ENCODE assay signal across 13 cellular contexts in genomic region chr9:114000671-114001409, GRCh38.
A peak's percentile ranks its signal among the peaks of the same experiment; 100 is the strongest.
DNase-seq lines count a peak whose midpoint lies in the region; ATAC-seq and TF ChIP-seq lines count a peak whose summit lies in the region.
"Had no signal": no experiment of that assay in that cellular context is flagged by ENCODE, and none has a peak within 500 bp of the region (broad histone marks: within the 10 kb centered on the region; RNA-seq: fewer than 3 reads in every experiment).

No MANE protein-coding gene starts in this region.

- no peaks in the 10 kb centered on the region for H3F3A ChIP-seq in GM23338 (replicated peaks; ENCODE audit: low read depth)

- intact Hi-C loops in CD14-positive monocyte (cut with micrococcal nuclease), result loop anchor here in 1 of 2 donors (10.0 kb wide), 1 partner anchor 66 kb away; no protein-coding TSS in a partner anchor

- H4K20me1 ChIP-seq in GM23338 (replicated peaks; ENCODE audit: insufficient read depth), result 0 out of 2 replicates have a peak, but pooled peaks cover 3% of the 10 kb centered on the region

- H3K36me3 Mint-ChIP-seq in CD14-positive monocyte (peaks cover 17% of the 10 kb centered on the region in 2 donors), GM23338 (ENCODE audit: low read depth) (peaks cover 9% of the 10 kb centered on the region), endodermal cell (ENCODE audit: low read depth) (peaks cover 34% of the 10 kb centered on the region), nephron progenitor cell (ENCODE audit: low read depth) (peaks cover 42% of the 10 kb centered on the region)

- H3K4me2 ChIP-seq in GM23338, result no peak overlapping the region

- H3K27me3 ChIP-seq in GM23338 (ENCODE audit: insufficient read depth), result no peaks in the 10 kb centered on the region
- H3K27me3 ChIP-seq in endodermal cell (ENCODE audit: control insufficient read depth, insufficient read depth, low read length, poor library complexity, severe bottlenecking), result no peaks in the 10 kb centered on the region
- H3K27me3 ChIP-seq: transverse colon had no signal

- H3K27ac ChIP-seq in GM23338 (ENCODE audit: low read depth) (no peak overlapping the region), endodermal cell (ENCODE audit: low read depth, low read length) (no peak overlapping the region)
- H3K27ac ChIP-seq: neutrophil, transverse colon had no signal

- H3K4me1 ChIP-seq in GM23338 (ENCODE audit: insufficient read depth) (no peaks in the 10 kb centered on the region), endodermal cell (ENCODE audit: control insufficient read depth, insufficient read depth, low read length) (no peaks in the 10 kb centered on the region)

- no peak overlapping the region for H2AFZ ChIP-seq in GM23338

- 93 to 98% methylated on average over 5 to 8 of the region's 8 CpGs for WGBS in endodermal cell (ENCODE audit: insufficient coverage in 1 of 2, insufficient read length in 1 of 2), 2 experiments

- H3K4me1 Mint-ChIP-seq in CD14-positive monocyte, result peaks cover 22% of the 10 kb centered on the region
- no peaks in the 10 kb centered on the region for H3K4me1 Mint-ChIP-seq in GM23338
- no peaks in the 10 kb centered on the region for H3K4me1 Mint-ChIP-seq in endodermal cell
- H3K4me1 Mint-ChIP-seq in nephron progenitor cell, result peaks cover 5% of the 10 kb centered on the region

- ATAC-seq in GM23338, result no peak
- no peak for ATAC-seq in stimulated activated naive CD8-positive, alpha-beta T cell treated with anti-CD3 and anti-CD28 coated beads, Interleukin-15, Interleukin-2, amounts not matched to agents 100 U/mL and 50 U/mL, for 24 hours

- H3K27me3 Mint-ChIP-seq in CD14-positive monocyte (ENCODE audit: low read depth in 3 of 3), result peaks cover 5 to 8% (median 8%) of the 10 kb centered on the region in 3 donors
- peaks cover 6% of the 10 kb centered on the region for H3K27me3 Mint-ChIP-seq in GM23338 (ENCODE audit: insufficient read depth, low read depth, poor library complexity)
- no peaks in the 10 kb centered on the region for H3K27me3 Mint-ChIP-seq in endodermal cell (ENCODE audit: insufficient read depth)
- H3K27me3 Mint-ChIP-seq in nephron progenitor cell (ENCODE audit: low read depth, poor library complexity), result peaks cover 3% of the 10 kb centered on the region

- H3K36me3 ChIP-seq in GM23338 (ENCODE audit: insufficient read depth) (no peaks in the 10 kb centered on the region), endodermal cell (ENCODE audit: control insufficient read depth, insufficient read depth, low read length) (peaks cover 45% of the 10 kb centered on the region)
- H3K36me3 ChIP-seq: neutrophil, transverse colon had no signal

- no peak for TF ChIP-seq CTCF in CD14-positive monocyte (IDR thresholded peaks at IDR 0.05)
- no peak for TF ChIP-seq CTCF in GM23338 (conservative IDR thresholded peaks at IDR 0.05; ENCODE audit: low read depth in 2 of 2)
- no peak for TF ChIP-seq CTCF in endodermal cell (conservative IDR thresholded peaks at IDR 0.05)
- TF ChIP-seq CTCF in nephron progenitor cell (IDR thresholded peaks at IDR 0.05), result no peak

- H3K27ac Mint-ChIP-seq in CD14-positive monocyte (no peak overlapping the region), GM23338 (peak overlapping the region; percentile 81), endodermal cell (peak overlapping the region; percentile 76), nephron progenitor cell (peak overlapping the region; percentile 94)

- no peaks in the 10 kb centered on the region for H3K9me3 ChIP-seq in endodermal cell (ENCODE audit: control insufficient read depth, low read length)
- H3K9me3 ChIP-seq: neutrophil, transverse colon had no signal

- DNase-seq in CD14-positive monocyte (ENCODE audit: low spot score), result peak; percentile 42
- DNase-seq in GM23338 (ENCODE audit: low spot score), result no peak
- DNase-seq in endodermal cell, result peak; percentile 31
- DNase-seq in nephron progenitor cell, result no peak
- DNase-seq in GM19238 (ENCODE audit: insufficient read length, low spot score), result no peak
- DNase-seq in 8988T, result no peak
- no peak for DNase-seq in NK-92 (lab: John Stamatoyannopoulos, UW; ENCODE audit: unreplicated experiment)
- DNase-seq in stimulated activated naive CD8-positive, alpha-beta T cell treated with anti-CD3 and anti-CD28 coated beads, Interleukin-15, Interleukin-2, amounts not matched to agents 100 U/mL and 50 U/mL, for 24 hours, result no peak
- DNase-seq: activated naive CD4-positive, alpha-beta T cell; mesenchymal stem cell; NCI-H2107; transverse colon had no signal

- H3K79me2 ChIP-seq in GM23338 (replicated peaks; ENCODE audit: insufficient read depth), result no peaks in the 10 kb centered on the region

- H3K4me3 ChIP-seq in GM23338, result no peak overlapping the region
- no peak overlapping the region for H3K4me3 ChIP-seq in endodermal cell (ENCODE audit: low read length)
- H3K4me3 ChIP-seq: transverse colon had no signal

- no peak overlapping the region for H3K4me3 Mint-ChIP-seq in CD14-positive monocyte
- no peak overlapping the region for H3K4me3 Mint-ChIP-seq in GM23338
- H3K4me3 Mint-ChIP-seq in endodermal cell, result no peak overlapping the region
- H3K4me3 Mint-ChIP-seq in nephron progenitor cell, result no peak overlapping the region

- no peaks in the 10 kb centered on the region for H3K9me2 ChIP-seq in GM23338 (ENCODE audit: insufficient read depth)

- no peak overlapping the region for H3K9ac ChIP-seq in endodermal cell (ENCODE audit: extremely low read depth, low read length, poor library complexity, severe bottlenecking)

- peaks cover 0 to 2% (median 0%) of the 10 kb centered on the region in 7 donors for H3K9me3 Mint-ChIP-seq in CD14-positive monocyte
- no peaks in the 10 kb centered on the region for H3K9me3 Mint-ChIP-seq in GM23338
- H3K9me3 Mint-ChIP-seq in endodermal cell, result no peaks in the 10 kb centered on the region
- no peaks in the 10 kb centered on the region for H3K9me3 Mint-ChIP-seq in nephron progenitor cell

TF ChIP-seq in GM23338, 12 proteins besides CTCF, POLR2A, EP300 and RAD21 (continues in another document):
- TF ChIP-seq STAT1 (IDR thresholded peaks at IDR 0.05; ENCODE audit: unreplicated experiment), result no peak
- TF ChIP-seq POLR2AphosphoS5 (IDR thresholded peaks at IDR 0.05; ENCODE audit: low read depth), result no peak
- TF ChIP-seq EZH2 (IDR thresholded peaks at IDR 0.05; ENCODE audit: low read depth, unreplicated experiment), result no peak
- no peak for TF ChIP-seq ZNF331 (CRISPR knock-in tag; IDR thresholded peaks at IDR 0.05; ENCODE audit: low read depth)
- TF ChIP-seq JUNB (IDR thresholded peaks at IDR 0.05; ENCODE audit: unreplicated experiment), result no peak
- TF ChIP-seq NANOG (IDR thresholded peaks at IDR 0.05; ENCODE audit: borderline replicate concordance), result no peak
- TF ChIP-seq REST (IDR thresholded peaks at IDR 0.05; ENCODE audit: unreplicated experiment), result no peak

Comparison
In these comparisons a context has a peak if more than half of its experiments do, and no peak if none do; other contexts are left out.
1. DNase-seq: peak in CD14-positive monocyte (single experiment) and endodermal cell (single experiment); none in GM23338 (single experiment), nephron progenitor cell (single experiment), GM19238 (single experiment), 8988T (single experiment), NK-92 (single experiment) and stimulated activated naive CD8-positive, alpha-beta T cell treated with anti-CD3 and anti-CD28 coated beads, Interleukin-15, Interleukin-2, amounts not matched to agents 100 U/mL and 50 U/mL, for 24 hours (single experiment).
2. H3K27ac Mint-ChIP-seq: peak in GM23338 (single experiment), endodermal cell (single experiment) and nephron progenitor cell (single experiment); none in CD14-positive monocyte (0 of 7).